ENCODE assay signal across 8 cellular contexts in genomic region chr3:9402410-9403228, GRCh38. TPM values are rescaled to one million over a fixed set of nuclear protein-coding genes. Genes with fewer than 3 reads are reported as not detected.
DNase-seq lines count a peak whose midpoint lies in the region; ATAC-seq, FAIRE-seq and TF ChIP-seq lines count a peak whose summit lies in the region.

No MANE protein-coding gene starts in this region.

- H3K36me3 ChIP-seq in mesodermal cell (ENCODE audit: control insufficient read depth, insufficient read depth, low read length) = no peaks in the 10 kb centered on the region

- peak overlapping the region; percentile 91 for H3K27ac ChIP-seq in mesodermal cell (ENCODE audit: low read depth, low read length, severe bottlenecking)

- H3K4me3 ChIP-seq in choroid plexus epithelial cell (ENCODE audit: low read depth, low read length) = peak overlapping the region; percentile 9
- peak overlapping the region; percentile 23 for H3K4me3 ChIP-seq in mesodermal cell (ENCODE audit: extremely low read depth, insufficient read depth, low read length, poor library complexity, severe bottlenecking)

- 0 to 15% methylated on average over 2 of the region's 3 CpGs for WGBS in mesodermal cell (ENCODE audit: insufficient coverage in 2 of 2), 2 experiments

- FAIRE-seq in G401.6 (lab: Jason Lieb, UNC) = peak; percentile 34

- no peak for ATAC-seq in activated CD4-positive, CD25-positive, alpha-beta regulatory T cell treated with anti-CD3 and anti-CD28 coated beads, Interleukin-2, amount 50 U/mL, for 24 hours

- DNase-seq in NCI-H2227 (lab: John Stamatoyannopoulos, UW; ENCODE audit: unreplicated experiment) (peak; percentile 88), choroid plexus epithelial cell (ENCODE audit: low read depth) (peak; percentile 69), DMS114 treated with DMSO at 0.1 percent for 48 hours (lab: John Stamatoyannopoulos, UW; ENCODE audit: unreplicated experiment) (no peak), HK-2 (ENCODE audit: unreplicated experiment) (no peak), SKM-1 treated with dmso at 0.1 percent for 144 hours (lab: John Stamatoyannopoulos, UW; ENCODE audit: unreplicated experiment) (no peak)

- no peak for TF ChIP-seq CTCF in choroid plexus epithelial cell (conservative IDR thresholded peaks at IDR 0.05; ENCODE audit: low read depth, low read length)

- peaks cover 20% of the 10 kb centered on the region for H3K4me1 ChIP-seq in mesodermal cell (ENCODE audit: control insufficient read depth, insufficient read depth, low read length, poor library complexity, severe bottlenecking)

- H3K9me3 ChIP-seq in mesodermal cell (ENCODE audit: control insufficient read depth, low read length) = no peaks in the 10 kb centered on the region

RNA-seq across cellular contexts. Expression of gene SETD5, which starts 5.2 kb away (rescaled TPM):
- 264 TPM for polyA plus RNA-seq in mesodermal cell (2013, experiment 1 of 2)
- 186 TPM for polyA plus RNA-seq in mesodermal cell (2013, experiment 2 of 2)

RNA-seq across cellular contexts. Expression of gene THUMPD3, which starts 39.8 kb away (rescaled TPM):
- 44.3 TPM for polyA plus RNA-seq in mesodermal cell (2013, experiment 1 of 2)
- polyA plus RNA-seq in mesodermal cell (2013, experiment 2 of 2) = 47.6 TPM

Comparison
In these comparisons a context has a peak if more than half of its experiments do, and no peak if none do; other contexts are left out.
1. DNase-seq: peak in NCI-H2227 (single experiment) and choroid plexus epithelial cell (single experiment); none in DMS114 treated with DMSO at 0.1 percent for 48 hours (single experiment), HK-2 (single experiment) and SKM-1 treated with dmso at 0.1 percent for 144 hours (single experiment).